1 cellular context compared by ENCODE assay signal in the genomic region with DNA sequence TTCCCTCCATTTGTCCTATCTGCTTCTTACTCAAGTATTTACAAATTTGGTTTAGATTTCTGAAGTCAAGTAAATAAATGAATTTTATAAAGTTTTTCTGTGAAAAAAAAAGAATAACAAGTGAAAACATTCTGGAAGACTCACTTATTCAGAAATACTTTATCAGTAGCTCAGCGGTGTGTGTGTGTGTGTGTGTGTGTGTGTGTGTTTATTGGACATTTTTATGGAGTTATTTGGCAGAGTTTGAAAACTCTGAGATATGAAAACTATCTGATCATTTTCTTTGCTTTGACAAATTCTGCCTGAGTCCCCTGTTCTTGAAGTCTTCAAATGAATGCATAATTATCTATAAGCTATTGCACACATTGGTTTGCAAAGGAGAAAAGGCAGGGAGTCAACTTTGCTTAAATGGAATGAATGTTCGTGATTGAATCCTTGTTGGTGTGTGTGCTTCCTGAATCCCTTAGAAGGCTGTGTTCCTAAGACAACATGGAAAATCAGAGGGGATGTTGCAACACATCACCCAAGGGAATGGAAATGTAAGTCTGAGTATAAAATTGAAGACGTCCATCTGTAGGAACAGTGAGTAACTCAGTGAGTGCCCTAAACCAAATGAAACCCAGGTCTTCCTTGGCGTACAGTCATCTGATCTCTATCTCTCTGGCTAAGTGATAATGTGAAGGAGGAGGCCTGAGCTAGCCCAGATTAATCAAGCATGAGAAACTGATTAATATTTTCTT.
TF ChIP-seq lines count a peak whose summit lies in the region.

No MANE protein-coding gene starts in this region.

TF ChIP-seq in K562, 482 proteins besides CTCF, POLR2A, EP300 and RAD21 (continued from another document):
- TF ChIP-seq BCLAF1 (IDR thresholded peaks at IDR 0.05; ENCODE audit: borderline replicate concordance in 1 of 2, control insufficient read depth in 1 of 2, low read depth in 2 of 2, low read length in 1 of 2) (no peak), ZBTB17 (CRISPR knock-in tag; IDR thresholded peaks at IDR 0.05) (peak; percentile 86)
